Comparison of ENCODE assay signal across 12 cellular contexts in the genomic region with DNA sequence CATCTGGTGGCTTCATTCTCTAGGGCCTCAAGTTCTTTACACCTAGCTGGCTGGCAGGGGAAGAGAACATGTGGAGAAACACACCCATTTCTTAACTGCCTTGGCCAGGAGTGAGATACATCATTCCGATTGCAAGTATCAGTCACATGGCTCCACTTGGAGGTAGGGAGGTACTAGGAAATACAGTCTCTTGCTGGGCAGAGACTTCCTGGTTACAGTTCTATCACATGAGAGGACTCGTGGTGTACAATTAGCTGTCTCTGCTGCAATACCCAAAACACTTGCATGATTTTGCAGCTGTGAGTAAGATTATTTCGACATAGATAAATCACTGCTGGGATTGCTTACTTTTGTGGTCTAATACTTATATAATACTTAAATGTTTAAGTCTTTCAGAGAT. TPM values are rescaled to one million over a fixed set of nuclear protein-coding genes. Genes with fewer than 3 reads are reported as not detected.
DNase-seq lines count a peak whose midpoint lies in the region; ATAC-seq, FAIRE-seq and TF ChIP-seq lines count a peak whose summit lies in the region.
"Had no signal": no experiment of that assay in that cellular context is flagged by ENCODE, and none has a peak within 500 bp of the region (broad histone marks: within the 10 kb centered on the region; RNA-seq: fewer than 3 reads in every experiment).

No MANE protein-coding gene starts in this region.

- H2BK20ac ChIP-seq in H1 (ENCODE audit: low read length): no peak overlapping the region

- TF ChIP-seq EP300 in H1 (IDR thresholded peaks at IDR 0.05; ENCODE audit: borderline replicate concordance in 1 of 2, low read depth in 2 of 2, low read length in 2 of 2): no peak

- DNase-seq in EH (ENCODE audit: low read depth) (peak; percentile 90), NCI-H69 (lab: John Stamatoyannopoulos, UW) (peak; percentile 59), H1 (ENCODE audit: low read depth in 1 of 2, low spot score in 2 of 2) (no peak), NCI-H1436 (lab: John Stamatoyannopoulos, UW) (no peak), Right ventricle myocardium superior (no peak)
- DNase-seq in natural killer cell treated with Interleukin-12 subunit alpha and Interleukin-12 subunit beta and Interleukin-15 and Interleukin-18, amount 100 ng/mL, for 72 hours (ENCODE audit: low spot score): no peak
- no peak for DNase-seq in stimulated activated naive CD4-positive, alpha-beta T cell (lab: John Stamatoyannopoulos, UW)
- DNase-seq: effector CD8-positive, alpha-beta T cell; NCI-H446; stimulated activated naive CD4-positive, alpha-beta T cell treated with Interleukin-2 at 50 U/mL for 16 hours had no signal

- H3K56ac ChIP-seq in H1 (replicated peaks; ENCODE audit: insufficient read length, low read depth, low read length): no peak overlapping the region

- no peaks in the 10 kb centered on the region for H4K20me1 ChIP-seq in H1 (replicated peaks in 1 of 2; ENCODE audit: control insufficient read depth in 1 of 2, insufficient read depth in 2 of 2, low read length in 2 of 2)

- no peak for FAIRE-seq in H1 (lab: Jason Lieb, UNC)

- H4K8ac ChIP-seq in H1 (ENCODE audit: extremely low read depth, insufficient read depth, low read length): no peak overlapping the region

- POLR2A ChIA-PET in H1 (lab: Charles Lee; ENCODE audit: partially characterized antibody): interaction anchor here (0.5 kb wide), 1 partner anchor 510 kb away, joined by 5 read pairs; no protein-coding TSS in a partner anchor

- H3K27ac ChIP-seq in H1 (ENCODE audit: low read depth, low read length): no peak overlapping the region

- H3K9ac ChIP-seq in H1 (replicated peaks in 1 of 4; ENCODE audit: extremely low read depth in 1 of 4, low read depth in 3 of 4, low read length in 3 of 4): no peak overlapping the region

- WGBS in H1 (ENCODE audit: extremely low coverage in 1 of 2, insufficient coverage in 1 of 2, insufficient read length in 1 of 2, insufficient replicate concordance in 2 of 2, low coverage in 1 of 2, low lambda C conversion rate in 2 of 2, missing lambda C conversion rate in 1 of 2), 2 experiments: 88% methylated on average over 3 of the region's 3 CpGs; no CpG with 5 or more reads in 1 of the 2 experiments

- intact Hi-C loops in Right ventricle myocardium superior (cut with DNase I): no loop called here

- H2BK5ac ChIP-seq in H1 (ENCODE audit: low read depth, low read length): no peak overlapping the region

- no peaks in the 10 kb centered on the region for H3K4me1 ChIP-seq in H1 (replicated peaks in 1 of 4; ENCODE audit: control insufficient read depth in 3 of 4, insufficient read depth in 4 of 4, low read length in 3 of 4)

- no peaks in the 10 kb centered on the region for H3K36me3 Mint-ChIP-seq in natural killer cell treated with Interleukin-12 subunit alpha and Interleukin-12 subunit beta and Interleukin-15 and Interleukin-18, amount 100 ng/mL, for 72 hours

- TF ChIP-seq RAD21 in H1 (IDR thresholded peaks at IDR 0.05 in 1 of 2, conservative IDR thresholded peaks at IDR 0.05 in 1 of 2; ENCODE audit: low read depth in 2 of 2, low read length in 2 of 2): no peak

- no peak overlapping the region for H3K4me3 ChIP-seq in H1 (ENCODE audit: extremely low read depth in 1 of 4, insufficient read depth in 2 of 4, low read depth in 3 of 4, low read length in 4 of 4)
- H3K4me3 ChIP-seq: skin epidermis had no signal

- no peak overlapping the region for H3K4me3 Mint-ChIP-seq in natural killer cell treated with Interleukin-12 subunit alpha and Interleukin-12 subunit beta and Interleukin-15 and Interleukin-18, amount 100 ng/mL, for 72 hours

- H3K27ac Mint-ChIP-seq in natural killer cell treated with Interleukin-12 subunit alpha and Interleukin-12 subunit beta and Interleukin-15 and Interleukin-18, amount 100 ng/mL, for 72 hours: peak overlapping the region in 1 of 2 donors; percentile 72

- ATAC-seq in natural killer cell treated with Interleukin-12 subunit alpha and Interleukin-12 subunit beta and Interleukin-15 and Interleukin-18, amount 100 ng/mL, for 72 hours: peak; percentile 69 to 80
- ATAC-seq in Right ventricle myocardium superior (ENCODE audit: poor library complexity): no peak
- ATAC-seq in GM18511 (IDR thresholded peaks at IDR 0.05; ENCODE audit: unreplicated experiment): no peak

- no peak overlapping the region for H2BK15ac ChIP-seq in H1 (ENCODE audit: low read length)

- H3K4me2 ChIP-seq in H1 (ENCODE audit: insufficient read depth in 1 of 2, low read depth in 2 of 2, low read length in 2 of 2): no peak overlapping the region

- peak overlapping the region; percentile 42 for H4K5ac ChIP-seq in H1 (ENCODE audit: insufficient read length, low read depth, low read length)

- no peaks in the 10 kb centered on the region for H3K79me2 ChIP-seq in H1 (ENCODE audit: control insufficient read depth in 1 of 2, insufficient read depth in 2 of 2, low read length in 2 of 2)

- H3K79me1 ChIP-seq in H1 (ENCODE audit: low read depth, low read length): no peaks in the 10 kb centered on the region

- H3K14ac ChIP-seq in H1 (ENCODE audit: insufficient read length): no peak overlapping the region

- no peaks in the 10 kb centered on the region for H3K36me3 ChIP-seq in H1 (ENCODE audit: control insufficient read depth in 2 of 4, insufficient read depth in 4 of 4, low read length in 3 of 4)

- H3K9me3 ChIP-seq in H1 (ENCODE audit: insufficient read depth in 2 of 2, low read depth in 1 of 2, low read length in 1 of 2): no peaks in the 10 kb centered on the region

- no peak overlapping the region for H2AFZ ChIP-seq in H1 (ENCODE audit: low read length)

- CTCF ChIA-PET in H1 (lab: Charles Lee; ENCODE audit: partially characterized antibody): interaction anchor here (0.8 to 1.5 kb wide), 2 partner anchors 240 to 454 kb away, joined by 3 read pairs; no protein-coding TSS in a partner anchor

- H2BK12ac ChIP-seq in H1 (ENCODE audit: low read depth, low read length): no peak overlapping the region

- H3K18ac ChIP-seq in H1 (ENCODE audit: extremely low read depth, low read length): no peak overlapping the region

- no peak overlapping the region for H2AK5ac ChIP-seq in H1 (ENCODE audit: low read depth, low read length)

- H3K4ac ChIP-seq in H1 (replicated peaks; ENCODE audit: insufficient read length, low read depth, low read length): no peak overlapping the region

- no peak for TF ChIP-seq CTCF in H1 (IDR thresholded peaks at IDR 0.05; ENCODE audit: control extremely low read depth in 1 of 3, insufficient read depth in 1 of 3, low read depth in 1 of 3, low read length in 3 of 3)

- H3K23ac ChIP-seq in H1 (ENCODE audit: insufficient read length): no peak overlapping the region

- no peaks in the 10 kb centered on the region for H3K9me3 Mint-ChIP-seq in natural killer cell treated with Interleukin-12 subunit alpha and Interleukin-12 subunit beta and Interleukin-15 and Interleukin-18, amount 100 ng/mL, for 72 hours

- H4K91ac ChIP-seq in H1 (replicated peaks; ENCODE audit: insufficient read length, low read length): no peak overlapping the region

- TF ChIP-seq POLR2A in H1 (IDR thresholded peaks at IDR 0.05; ENCODE audit: control extremely low read depth in 1 of 2, low read depth in 2 of 2, low read length in 2 of 2): no peak

- H2BK120ac ChIP-seq in H1 (replicated peaks; ENCODE audit: low read depth, low read length): no peak overlapping the region

- peaks cover 1 to 6% of the 10 kb centered on the region in 2 donors for H3K4me1 Mint-ChIP-seq in natural killer cell treated with Interleukin-12 subunit alpha and Interleukin-12 subunit beta and Interleukin-15 and Interleukin-18, amount 100 ng/mL, for 72 hours (ENCODE audit: low read depth in 2 of 2)

- peaks cover 0 to 2% of the 10 kb centered on the region in 2 donors for H3K27me3 Mint-ChIP-seq in natural killer cell treated with Interleukin-12 subunit alpha and Interleukin-12 subunit beta and Interleukin-15 and Interleukin-18, amount 100 ng/mL, for 72 hours

- H3K23me2 ChIP-seq in H1 (ENCODE audit: low read depth, low read length): no peaks in the 10 kb centered on the region

- H3K27me3 ChIP-seq in H1 (replicated peaks in 1 of 4; ENCODE audit: control insufficient read depth in 3 of 4, extremely low read depth in 1 of 4, insufficient read depth in 3 of 4, low read length in 3 of 4): no peaks in the 10 kb centered on the region

TF ChIP-seq in H1, 55 proteins besides CTCF, POLR2A, EP300 and RAD21 (continues in another document):
- TF ChIP-seq PHF8 (conservative IDR thresholded peaks at IDR 0.05; ENCODE audit: low read depth, low read length): no peak
- TF ChIP-seq CREB1 (IDR thresholded peaks at IDR 0.05): no peak
- TF ChIP-seq, protein P1, sequence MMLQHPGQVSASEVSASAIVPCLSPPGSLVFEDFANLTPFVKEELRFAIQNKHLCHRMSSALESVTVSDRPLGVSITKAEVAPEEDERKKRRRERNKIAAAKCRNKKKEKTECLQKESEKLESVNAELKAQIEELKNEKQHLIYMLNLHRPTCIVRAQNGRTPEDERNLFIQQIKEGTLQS (IDR thresholded peaks at IDR 0.05; ENCODE audit: insufficient read depth, low read depth, low read length): no peak
- TF ChIP-seq JUND (IDR thresholded peaks at IDR 0.05; ENCODE audit: low read length): no peak

RNA-seq across cellular contexts. Expression of a gene that starts 51.1 kb away (rescaled TPM):
- total RNA-seq in H1 (2021; fragmentation: NEBNext Ultra II Directional; extraction: Animal tissue kit (Norgen Biotek cat#: 25700)): 12.5 and 15.8 TPM in 2 replicates
- polyA plus RNA-seq in H1 (2011; rRNA removed): 2.8 and 5.1 TPM in 2 replicates
- 9.9 TPM for polyA plus RNA-seq in H1 (2011; cell fraction: cytosol; rRNA removed)
- polyA plus RNA-seq in H1 (2011; cell fraction: nucleus; rRNA removed): 0.86 TPM
- polyA plus RNA-seq in H1 (2012, experiment 1 of 2): 8.4 to 15.2 TPM (median 8.6 TPM) in 4 replicates
- polyA plus RNA-seq in H1 (2012, experiment 2 of 2): 1.4 TPM
- 21.2 TPM for polyA plus RNA-seq in H1 (2013, experiment 1 of 2)
- polyA plus RNA-seq in H1 (2013, experiment 2 of 2): 21.1 TPM
- 1.1 and 1.8 TPM in 2 replicates for polyA minus RNA-seq in H1 (2011; rRNA and poly(A)+ RNA removed)
- 0.29 TPM for polyA minus RNA-seq in H1 (2011; cell fraction: cytosol; rRNA and poly(A)+ RNA removed)
- polyA minus RNA-seq in H1 (2011; cell fraction: nucleus; rRNA and poly(A)+ RNA removed): 0.60 TPM
- 10 to 100 TPM; 12.7 to 13.1 TPM for total RNA-seq in natural killer cell treated with Interleukin-12 subunit alpha and Interleukin-12 subunit beta and Interleukin-15 and Interleukin-18, amount 100 ng/mL, for 72 hours
- total RNA-seq in Right ventricle myocardium superior: 25.6 TPM

RNA-seq across cellular contexts. Expression of a gene that starts 51.2 kb away (rescaled TPM):
- total RNA-seq in H1 (2021; fragmentation: NEBNext Ultra II Directional; extraction: Animal tissue kit (Norgen Biotek cat#: 25700)): 9.0 and 10.2 TPM in 2 replicates
- 4.1 and 7.3 TPM in 2 replicates for polyA plus RNA-seq in H1 (2011; rRNA removed)
- polyA plus RNA-seq in H1 (2011; cell fraction: cytosol; rRNA removed): 7.5 TPM
- polyA plus RNA-seq in H1 (2011; cell fraction: nucleus; rRNA removed): 3.7 TPM
- polyA plus RNA-seq in H1 (2012, experiment 1 of 2): 7.1 to 10.1 TPM (median 8.6 TPM) in 4 replicates
- 0.92 TPM for polyA plus RNA-seq in H1 (2012, experiment 2 of 2)
- 3.3 TPM for polyA plus RNA-seq in H1 (2013, experiment 1 of 2)
- 3.2 TPM for polyA plus RNA-seq in H1 (2013, experiment 2 of 2)
- 12.5 and 13.8 TPM in 2 replicates for polyA minus RNA-seq in H1 (2011; rRNA and poly(A)+ RNA removed)
- polyA minus RNA-seq in H1 (2011; cell fraction: cytosol; rRNA and poly(A)+ RNA removed): 9.0 TPM
- 10.2 TPM for polyA minus RNA-seq in H1 (2011; cell fraction: nucleus; rRNA and poly(A)+ RNA removed)
- total RNA-seq in natural killer cell treated with Interleukin-12 subunit alpha and Interleukin-12 subunit beta and Interleukin-15 and Interleukin-18, amount 100 ng/mL, for 72 hours: 1 to 10 TPM; 4.9 to 7.9 TPM
- total RNA-seq in Right ventricle myocardium superior: 4.5 TPM

Comparison
In these comparisons a context has a peak if more than half of its experiments do, and no peak if none do; other contexts are left out.
1. DNase-seq: peak in EH (single experiment) and NCI-H69 (single experiment); none in H1 (0 of 2), natural killer cell treated with Interleukin-12 subunit alpha and Interleukin-12 subunit beta and Interleukin-15 and Interleukin-18, amount 100 ng/mL, for 72 hours (single experiment), NCI-H1436 (single experiment), stimulated activated naive CD4-positive, alpha-beta T cell (0 of 6) and Right ventricle myocardium superior (single experiment).
2. ATAC-seq: peak in natural killer cell treated with Interleukin-12 subunit alpha and Interleukin-12 subunit beta and Interleukin-15 and Interleukin-18, amount 100 ng/mL, for 72 hours (2 of 2); none in Right ventricle myocardium superior (single experiment) and GM18511 (single experiment).